ENCODE assay signal across 11 cellular contexts in genomic region chr17:47286198-47286914, GRCh38. TPM values are rescaled to one million over a fixed set of nuclear protein-coding genes. Genes with fewer than 3 reads are reported as not detected.
DNase-seq lines count a peak whose midpoint lies in the region; ATAC-seq and TF ChIP-seq lines count a peak whose summit lies in the region.
"Had no signal": no experiment of that assay in that cellular context is flagged by ENCODE, and none has a peak within 500 bp of the region (broad histone marks: within the 10 kb centered on the region; RNA-seq: fewer than 3 reads in every experiment).

No MANE protein-coding gene starts in this region.

- BruUV-seq in A673 (replicated peaks; lab: Mats Ljungman, UMichigan): no TSS peak

- H3K9me3 ChIP-seq in A673 (ENCODE audit: low read depth, low read length, poor library complexity, severe bottlenecking): no peaks in the 10 kb centered on the region
- no peaks in the 10 kb centered on the region for H3K9me3 ChIP-seq in CD8-positive, alpha-beta memory T cell (ENCODE audit: low read length)

- H3K27ac ChIP-seq in A673 (ENCODE audit: low read depth, low read length, poor library complexity, severe bottlenecking): no peak overlapping the region
- H3K27ac ChIP-seq in CD8-positive, alpha-beta memory T cell (ENCODE audit: low read depth, low read length): no peak overlapping the region

- no peaks in the 10 kb centered on the region for H3K27me3 Mint-ChIP-seq in osteocyte (ENCODE audit: unreplicated experiment)
- peaks cover 8 to 16% of the 10 kb centered on the region in 2 donors for H3K27me3 Mint-ChIP-seq in CD8-positive, alpha-beta memory T cell

- no peak overlapping the region for H3K27ac Mint-ChIP-seq in osteocyte (ENCODE audit: unreplicated experiment)
- no peak overlapping the region for H3K27ac Mint-ChIP-seq in CD8-positive, alpha-beta memory T cell

- CTCF ChIA-PET in A673 (lab: Charles Lee): no interaction called here
- CTCF ChIA-PET in CD8-positive, alpha-beta memory T cell (lab: Charles Lee): no interaction called here

- POLR2A ChIA-PET in A673 (lab: Charles Lee; ENCODE audit: low non-redundant PET): no interaction called here
- POLR2A ChIA-PET in CD8-positive, alpha-beta memory T cell (lab: Charles Lee): no interaction called here

- intact Hi-C loops in A673 (cut with micrococcal nuclease; ENCODE audit: unreplicated experiment): no loop called here

- H3K4me1 Mint-ChIP-seq in osteocyte (ENCODE audit: unreplicated experiment): peaks cover 15% of the 10 kb centered on the region
- H3K4me1 Mint-ChIP-seq in CD8-positive, alpha-beta memory T cell: no peaks in the 10 kb centered on the region

- in situ Hi-C loops in astrocyte of the spinal cord (cut with HindIII; ENCODE audit: low sequenced_read_pairs): no loop called here

- no peaks in the 10 kb centered on the region for H3K4me1 ChIP-seq in A673 (ENCODE audit: insufficient read depth, low read length, poor library complexity, severe bottlenecking)
- H3K4me1 ChIP-seq in CD8-positive, alpha-beta memory T cell (ENCODE audit: insufficient read depth, low read length): no peaks in the 10 kb centered on the region

- ATAC-seq in GM19397 (IDR thresholded peaks at IDR 0.05; ENCODE audit: unreplicated experiment): peak; percentile 66
- peak; percentile 60 for ATAC-seq in HG03064 (IDR thresholded peaks at IDR 0.05; ENCODE audit: low read depth, unreplicated experiment)

- DNase-seq in GM12865 (ENCODE audit: low read depth) (peak; percentile 93), astrocyte of the spinal cord (ENCODE audit: low read depth, low spot score) (peak; percentile 59), A673 (ENCODE audit: low spot score) (no peak), osteocyte (ENCODE audit: extremely low spot score, unreplicated experiment) (no peak), DMS114 treated with DMSO at 0.1 percent for 48 hours (lab: John Stamatoyannopoulos, UW; ENCODE audit: unreplicated experiment) (no peak)
- DNase-seq in CD8-positive, alpha-beta memory T cell: no peak
- DNase-seq: activated CD8-positive, alpha-beta memory T cell treated with anti-CD3 and anti-CD28 coated beads for 24 hours; cortex of kidney; DND-41 had no signal

- no peaks in the 10 kb centered on the region for H3K36me3 Mint-ChIP-seq in osteocyte (ENCODE audit: unreplicated experiment)
- H3K36me3 Mint-ChIP-seq in CD8-positive, alpha-beta memory T cell: no peaks in the 10 kb centered on the region

- no peak overlapping the region for H3K4me3 Mint-ChIP-seq in osteocyte (ENCODE audit: unreplicated experiment)
- H3K4me3 Mint-ChIP-seq in CD8-positive, alpha-beta memory T cell: no peak overlapping the region

- H3K4me3 ChIP-seq in GM12865 (ENCODE audit: low read depth, low read length) (peak overlapping the region; percentile 18; the same call in 1 of the 2 replicates), astrocyte of the spinal cord (ENCODE audit: low read depth, low read length) (no peak overlapping the region), A673 (ENCODE audit: low read depth, low read length, poor library complexity, severe bottlenecking) (no peak overlapping the region)
- no peak overlapping the region for H3K4me3 ChIP-seq in CD8-positive, alpha-beta memory T cell (ENCODE audit: low read length)

- TF ChIP-seq CTCF in GM12865 (IDR thresholded peaks at IDR 0.05; ENCODE audit: insufficient read depth, low read depth, low read length, missing control alignments): no peak
- no peak for TF ChIP-seq CTCF in astrocyte of the spinal cord (IDR thresholded peaks at IDR 0.05; ENCODE audit: low read depth, low read length)
- no peak for TF ChIP-seq CTCF in A673 (conservative IDR thresholded peaks at IDR 0.05; ENCODE audit: low read depth, low read length)
- no peak for TF ChIP-seq CTCF in osteocyte (IDR thresholded peaks at IDR 0.05)

- H3K9me3 Mint-ChIP-seq in osteocyte (ENCODE audit: unreplicated experiment): no peaks in the 10 kb centered on the region
- H3K9me3 Mint-ChIP-seq in CD8-positive, alpha-beta memory T cell: no peaks in the 10 kb centered on the region

- H3K27me3 ChIP-seq in A673 (replicated peaks; ENCODE audit: insufficient read depth, low read depth, low read length, poor library complexity): no peaks in the 10 kb centered on the region
- H3K27me3 ChIP-seq in CD8-positive, alpha-beta memory T cell (ENCODE audit: insufficient read depth, low read length, poor library complexity, severe bottlenecking): no peaks in the 10 kb centered on the region

- no peaks in the 10 kb centered on the region for H3K36me3 ChIP-seq in A673 (ENCODE audit: insufficient read depth, low read length, poor library complexity, severe bottlenecking)
- H3K36me3 ChIP-seq in CD8-positive, alpha-beta memory T cell (ENCODE audit: insufficient read depth, low read length): no peaks in the 10 kb centered on the region

RNA-seq across cellular contexts. Expression of gene ITGB3, which starts 32.7 kb away (rescaled TPM):
- total RNA-seq in A673 (2021) (not detected in 2 replicates), osteocyte (2.5 and 3.3 TPM in 2 replicates)
- total RNA-seq in CD8-positive, alpha-beta memory T cell: under 1 TPM; 0.07 to 0.13 TPM
- polyA plus RNA-seq in CD8-positive, alpha-beta memory T cell: not detected

RNA-seq across cellular contexts. Expression of gene EFCAB13, which starts 37.4 kb away (rescaled TPM):
- total RNA-seq in A673 (2021): 0.66 TPM in 1 of 2 replicates, not detected in the other
- total RNA-seq in osteocyte: 1.9 and 2.7 TPM in 2 replicates
- 1 to 10 TPM; 4.0 to 4.8 TPM for total RNA-seq in CD8-positive, alpha-beta memory T cell
- polyA plus RNA-seq in CD8-positive, alpha-beta memory T cell: 1.4 TPM

Comparison
In these comparisons a context has a peak if more than half of its experiments do, and no peak if none do; other contexts are left out.
1. DNase-seq: peak in GM12865 (single experiment) and astrocyte of the spinal cord (single experiment); none in A673 (single experiment), osteocyte (single experiment), DMS114 treated with DMSO at 0.1 percent for 48 hours (single experiment) and CD8-positive, alpha-beta memory T cell (0 of 5).